Comparison of ENCODE assay signal across 32 cellular contexts in genomic region chr21:34550400-34550799, GRCh38. TPM values are rescaled to one million over a fixed set of nuclear protein-coding genes. Genes with fewer than 3 reads are reported as not detected.
"Had no signal": no experiment of that assay in that cellular context is flagged by ENCODE, and none has a peak within 500 bp of the region (broad histone marks: within the 10 kb centered on the region; RNA-seq: fewer than 3 reads in every experiment).

No MANE protein-coding gene starts in this region.

- ATAC-seq: PC-3 had no signal

- H3K27me3 ChIP-seq: Peyer's patch, SJSA1 had no signal

- H3K9ac ChIP-seq: SK-N-SH had no signal

- DNase-seq: MM.1S, NCI-H1048, NCI-H1092 treated with DMSO at 0.1 percent for 48 hours, NCI-H1105 treated with DMSO at 0.1 percent for 48 hours, NCI-H1417, NCI-H1436, NCI-H146, NCI-H1694, NCI-H187, NCI-H1930, NCI-H2029 treated with DMSO at 0.1 percent for 48 hours, NCI-H2081 treated with DMSO at 0.1 percent for 48 hours, NCI-H2107, NCI-H2171, NCI-H226, NCI-H446 treated with DMSO at 0.1 percent for 48 hours, NCI-H510A, NCI-H524, NCI-H526, NCI-H69, NCI-H748 treated with DMSO at 0.1 percent for 48 hours, NCI-H82, PC-3, Peyer's patch, Right ventricle myocardium superior, RPMI8226, SHP77 treated with DMSO at 0.1 percent for 48 hours, SK-N-SH, SW 1271, T-helper 1 cell had no signal

- H3K9me3 ChIP-seq: Peyer's patch, SJSA1, SK-N-SH had no signal

- H3K4me2 ChIP-seq: SK-N-SH had no signal

- H3K27ac ChIP-seq: Peyer's patch, SJSA1 had no signal

- H3K4me3 ChIP-seq: Peyer's patch, SJSA1 had no signal

- H3K36me3 ChIP-seq: Peyer's patch had no signal

RNA-seq across cellular contexts. Expression of gene KCNE1, which starts 38.4 kb away (rescaled TPM):
- total RNA-seq: LHCN-M2 had no signal
